Comparison of ENCODE assay signal across 19 cellular contexts in the genomic region with DNA sequence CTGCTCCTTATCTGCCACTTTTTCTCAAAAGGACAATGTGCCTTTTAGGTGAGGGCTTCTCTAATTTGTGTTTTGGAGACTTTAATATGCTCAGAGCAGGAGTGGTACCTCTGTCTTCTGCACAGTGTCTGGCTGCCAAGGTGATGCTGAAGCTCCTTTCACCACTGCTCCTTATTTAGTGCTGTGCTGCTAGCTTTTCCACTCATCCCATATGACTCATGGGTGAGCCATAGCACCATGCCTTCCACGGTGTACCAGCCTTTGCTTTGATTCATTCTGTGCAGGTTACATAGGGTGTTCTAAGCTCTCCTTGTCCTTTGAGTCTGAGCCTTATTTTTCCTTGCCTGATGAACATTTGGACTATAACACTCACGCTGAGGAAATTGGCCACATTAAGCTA.
DNase-seq lines count a peak whose midpoint lies in the region; ATAC-seq and TF ChIP-seq lines count a peak whose summit lies in the region.
"Had no signal": no experiment of that assay in that cellular context is flagged by ENCODE, and none has a peak within 500 bp of the region (broad histone marks: within the 10 kb centered on the region; RNA-seq: fewer than 3 reads in every experiment).

No MANE protein-coding gene starts in this region.

- DNase-seq in DMS53 (lab: John Stamatoyannopoulos, UW) (peak; percentile 50), DMS53 treated with DMSO at 0.1 percent for 48 hours (lab: John Stamatoyannopoulos, UW; ENCODE audit: unreplicated experiment) (no peak), PC-3 (peak; percentile 69), esophagus muscularis mucosa (ENCODE audit: extremely low spot score) (no peak), testis (no peak)
- no peak for DNase-seq in stimulated activated effector memory CD8-positive, alpha-beta T cell treated with anti-CD3 and anti-CD28 coated beads, Interleukin-12 subunit alpha, Interleukin-12 subunit beta, amount 100 ng/mL, for 72 hours (ENCODE audit: low spot score in 2 of 2)
- DNase-seq: C1 segment of cervical spinal cord; GF-D8; Karpas-422; naive B cell; NCI-H526 treated with DMSO at 0.1 percent for 48 hours; SJCRH30; stimulated activated CD4-positive, alpha-beta T cell treated with anti-CD3 and anti-CD28 coated beads, Interleukin-2, amount 100 ng/mL, for 24 hours; stimulated activated naive CD8-positive, alpha-beta T cell treated with anti-CD3 and anti-CD28 coated beads, Interleukin-15, amount 100 ng/mL, for 72 hours had no signal

- WGBS in esophagus muscularis mucosa: 30% methylated on average over 2 of the region's 2 CpGs
- 68 to 76% methylated on average over 2 of the region's 2 CpGs for WGBS in testis, 2 donors
- WGBS in gastroesophageal sphincter (ENCODE audit: low coverage in 1 of 2), 2 donors: 21 to 39% methylated on average over 2 of the region's 2 CpGs

- POLR2A ChIA-PET in PC-3 (lab: Charles Lee; ENCODE audit: unreplicated experiment): no interaction called here

- H3K4me3 Mint-ChIP-seq in stimulated activated effector memory CD8-positive, alpha-beta T cell treated with anti-CD3 and anti-CD28 coated beads, Interleukin-12 subunit alpha, Interleukin-12 subunit beta, amount 100 ng/mL, for 72 hours: no peak overlapping the region
- H3K4me3 Mint-ChIP-seq: memory B cell; naive B cell; stimulated activated naive CD8-positive, alpha-beta T cell treated with anti-CD3 and anti-CD28 coated beads, Interleukin-15, amount 100 ng/mL, for 72 hours had no signal

- no peak overlapping the region for H3K4me2 ChIP-seq in PC-3 (ENCODE audit: low read length)

- H3K9ac ChIP-seq in PC-3 (ENCODE audit: low read length): no peak overlapping the region

- peak; percentile 74 for ATAC-seq in PC-3
- peak; percentile 39 for ATAC-seq in stimulated activated effector memory CD8-positive, alpha-beta T cell treated with anti-CD3 and anti-CD28 coated beads, Interleukin-12 subunit alpha, Interleukin-12 subunit beta, amount 100 ng/mL, for 72 hours
- no peak for ATAC-seq in GM19324 (IDR thresholded peaks at IDR 0.05; ENCODE audit: low FRiP score, unreplicated experiment)
- ATAC-seq in gastroesophageal sphincter: no peak
- ATAC-seq: activated naive CD4-positive, alpha-beta T cell treated with anti-CD3 and anti-CD28 coated beads, Interleukin-2, amount 50 U/mL, for 72 hours; stimulated activated naive CD8-positive, alpha-beta T cell treated with anti-CD3 and anti-CD28 coated beads, Interleukin-15, amount 100 ng/mL, for 72 hours had no signal

- no TSS peak for BruUV-seq in PC-3 (replicated peaks; lab: Mats Ljungman, UMichigan)

- no peaks in the 10 kb centered on the region for H3K9me2 ChIP-seq in PC-3 (replicated peaks; ENCODE audit: low read length)

- TF ChIP-seq CTCF in PC-3 (conservative IDR thresholded peaks at IDR 0.05; ENCODE audit: low read depth, low read length) (no peak), esophagus muscularis mucosa (IDR thresholded peaks at IDR 0.05) (no peak), testis (IDR thresholded peaks at IDR 0.05) (no peak), gastroesophageal sphincter (IDR thresholded peaks at IDR 0.05) (no peak)

- H3K79me2 ChIP-seq in PC-3 (ENCODE audit: low read length): no peaks in the 10 kb centered on the region

- no peaks in the 10 kb centered on the region for H3K9me3 ChIP-seq in PC-3 (ENCODE audit: low read length)
- no peaks in the 10 kb centered on the region for H3K9me3 ChIP-seq in esophagus muscularis mucosa
- no peaks in the 10 kb centered on the region for H3K9me3 ChIP-seq in testis
- H3K9me3 ChIP-seq in gastroesophageal sphincter: no peaks in the 10 kb centered on the region
- H3K9me3 ChIP-seq: SJCRH30 had no signal

- CTCF ChIA-PET in PC-3 (lab: Charles Lee): no interaction called here

- no peak for TF ChIP-seq EP300 in esophagus muscularis mucosa (IDR thresholded peaks at IDR 0.05)
- no peak for TF ChIP-seq EP300 in gastroesophageal sphincter (IDR thresholded peaks at IDR 0.05)

- H3K36me3 ChIP-seq in PC-3 (ENCODE audit: low read depth, low read length) (no peaks in the 10 kb centered on the region), esophagus muscularis mucosa (no peaks in the 10 kb centered on the region), testis (ENCODE audit: low read depth, missing control alignments) (no peaks in the 10 kb centered on the region), gastroesophageal sphincter (no peaks in the 10 kb centered on the region)
- H3K36me3 ChIP-seq: SJCRH30 had no signal

- H3K4me3 ChIP-seq in PC-3 (ENCODE audit: low read length): no peak overlapping the region
- H3K4me3 ChIP-seq in esophagus muscularis mucosa: no peak overlapping the region
- no peak overlapping the region for H3K4me3 ChIP-seq in testis
- H3K4me3 ChIP-seq in gastroesophageal sphincter: no peak overlapping the region
- H3K4me3 ChIP-seq: SJCRH30 had no signal

- H3K9me3 Mint-ChIP-seq in stimulated activated effector memory CD8-positive, alpha-beta T cell treated with anti-CD3 and anti-CD28 coated beads, Interleukin-12 subunit alpha, Interleukin-12 subunit beta, amount 100 ng/mL, for 72 hours: no peaks in the 10 kb centered on the region
- H3K9me3 Mint-ChIP-seq: stimulated activated naive CD8-positive, alpha-beta T cell treated with anti-CD3 and anti-CD28 coated beads, Interleukin-15, amount 100 ng/mL, for 72 hours had no signal

- H3F3A ChIP-seq in PC-3 (ENCODE audit: low read length, unreplicated experiment): no peaks in the 10 kb centered on the region

- H3K27ac Mint-ChIP-seq in stimulated activated effector memory CD8-positive, alpha-beta T cell treated with anti-CD3 and anti-CD28 coated beads, Interleukin-12 subunit alpha, Interleukin-12 subunit beta, amount 100 ng/mL, for 72 hours: no peak overlapping the region
- H3K27ac Mint-ChIP-seq: activated naive CD4-positive, alpha-beta T cell treated with anti-CD3 and anti-CD28 coated beads, Interleukin-2, amount 50 U/mL, for 72 hours; memory B cell; naive B cell; stimulated activated naive CD8-positive, alpha-beta T cell treated with anti-CD3 and anti-CD28 coated beads, Interleukin-15, amount 100 ng/mL, for 72 hours had no signal

- TF ChIP-seq POLR2A in esophagus muscularis mucosa (IDR thresholded peaks at IDR 0.05; ENCODE audit: low read depth): no peak
- no peak for TF ChIP-seq POLR2A in testis (IDR thresholded peaks at IDR 0.05)
- TF ChIP-seq POLR2A in gastroesophageal sphincter (IDR thresholded peaks at IDR 0.05): no peak

- H2AFZ ChIP-seq in PC-3 (ENCODE audit: low read length): no peak overlapping the region

- intact Hi-C loops in PC-3 (cut with micrococcal nuclease): no loop called here
- intact Hi-C loops in esophagus muscularis mucosa (cut with DNase I): no loop called here
- intact Hi-C loops in testis (cut with DNase I; ENCODE audit: low total_unique reads): no loop called here

- H4K20me1 ChIP-seq in PC-3 (ENCODE audit: low read length): no peaks in the 10 kb centered on the region

- no peaks in the 10 kb centered on the region for H3K36me3 Mint-ChIP-seq in stimulated activated effector memory CD8-positive, alpha-beta T cell treated with anti-CD3 and anti-CD28 coated beads, Interleukin-12 subunit alpha, Interleukin-12 subunit beta, amount 100 ng/mL, for 72 hours
- H3K36me3 Mint-ChIP-seq: activated naive CD4-positive, alpha-beta T cell treated with anti-CD3 and anti-CD28 coated beads, Interleukin-2, amount 50 U/mL, for 72 hours; memory B cell; naive B cell had no signal

- no peak overlapping the region for H3K27ac ChIP-seq in PC-3 (ENCODE audit: low read length)
- H3K27ac ChIP-seq in esophagus muscularis mucosa (replicated peaks in 1 of 4): peak overlapping the region in 3 of 4 donors; percentile 31 to 57 (median 52)
- no peak overlapping the region for H3K27ac ChIP-seq in testis
- peak overlapping the region in 1 of 4 donors; percentile 51 for H3K27ac ChIP-seq in gastroesophageal sphincter
- H3K27ac ChIP-seq: 22Rv1, SJCRH30 had no signal

- H3K4me1 Mint-ChIP-seq in stimulated activated effector memory CD8-positive, alpha-beta T cell treated with anti-CD3 and anti-CD28 coated beads, Interleukin-12 subunit alpha, Interleukin-12 subunit beta, amount 100 ng/mL, for 72 hours: no peaks in the 10 kb centered on the region
- H3K4me1 Mint-ChIP-seq: memory B cell; naive B cell; stimulated activated naive CD8-positive, alpha-beta T cell treated with anti-CD3 and anti-CD28 coated beads, Interleukin-15, amount 100 ng/mL, for 72 hours had no signal

- H3K4me1 ChIP-seq in PC-3 (ENCODE audit: insufficient read depth, low read length) (peaks cover 11% of the 10 kb centered on the region; the same call in 1 of the 2 replicates), esophagus muscularis mucosa (peaks cover 0 to 24% (median 21%) of the 10 kb centered on the region in 4 donors), testis (no peaks in the 10 kb centered on the region), gastroesophageal sphincter (peaks cover 0 to 4% (median 4%) of the 10 kb centered on the region in 3 donors)
- H3K4me1 ChIP-seq: SJCRH30 had no signal

- H3K27me3 ChIP-seq in PC-3 (ENCODE audit: low read length) (no peaks in the 10 kb centered on the region), esophagus muscularis mucosa (no peaks in the 10 kb centered on the region), testis (no peaks in the 10 kb centered on the region), gastroesophageal sphincter (no peaks in the 10 kb centered on the region)
- H3K27me3 ChIP-seq: SJCRH30 had no signal

Comparison
In these comparisons a context has a peak if more than half of its experiments do, and no peak if none do; other contexts are left out.
1. DNase-seq: peak in DMS53 (single experiment) and PC-3 (single experiment); none in DMS53 treated with DMSO at 0.1 percent for 48 hours (single experiment), esophagus muscularis mucosa (single experiment), stimulated activated effector memory CD8-positive, alpha-beta T cell treated with anti-CD3 and anti-CD28 coated beads, Interleukin-12 subunit alpha, Interleukin-12 subunit beta, amount 100 ng/mL, for 72 hours (0 of 2) and testis (single experiment).
2. ATAC-seq: peak in PC-3 (single experiment) and stimulated activated effector memory CD8-positive, alpha-beta T cell treated with anti-CD3 and anti-CD28 coated beads, Interleukin-12 subunit alpha, Interleukin-12 subunit beta, amount 100 ng/mL, for 72 hours (single experiment); none in GM19324 (single experiment) and gastroesophageal sphincter (single experiment).
3. H3K27ac ChIP-seq: peak in esophagus muscularis mucosa (3 of 4); none in PC-3 (single experiment) and testis (0 of 2).